In the genomic region with DNA sequence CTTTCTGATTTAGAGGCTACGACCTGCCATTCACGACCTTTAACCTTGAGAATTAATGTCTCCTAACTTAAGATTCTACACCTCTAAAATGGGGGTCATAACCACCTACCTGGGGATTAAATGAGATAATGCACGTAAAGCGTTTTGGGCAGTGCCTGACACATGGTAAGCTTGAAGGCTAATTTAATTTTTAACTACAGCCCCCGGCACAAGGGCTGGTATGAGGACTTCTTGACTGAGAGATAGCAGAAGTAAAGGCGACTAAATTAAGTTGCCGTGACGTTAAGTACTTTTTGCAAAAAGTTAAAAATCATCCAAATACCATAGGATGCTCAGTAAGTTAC, we compare ENCODE assay signal across 8 cellular contexts.
A peak's percentile ranks its signal among the peaks of the same experiment; 100 is the strongest.
DNase-seq lines count a peak whose midpoint lies in the region; TF ChIP-seq lines count a peak whose summit lies in the region.

No MANE protein-coding gene starts in this region.

- H3K36me3 Mint-ChIP-seq in nephron (ENCODE audit: low read depth) = no peaks in the 10 kb centered on the region

- peaks cover 4% of the 10 kb centered on the region for H3K27me3 Mint-ChIP-seq in nephron (ENCODE audit: low read depth)

- no peak for DNase-seq in GM10266 (ENCODE audit: extremely low spot score)
- DNase-seq in NCI-H446 (lab: John Stamatoyannopoulos, UW) = no peak
- DNase-seq in DMS79 treated with DMSO at 0.1 percent for 48 hours (lab: John Stamatoyannopoulos, UW) = no peak
- DNase-seq in LoVo (ENCODE audit: low spot score) = no peak

- peaks cover 3% of the 10 kb centered on the region; the same call in 1 of the 2 replicates for H3F3A ChIP-seq in Loucy (ENCODE audit: low read depth)

- H3K9me3 Mint-ChIP-seq in nephron = no peaks in the 10 kb centered on the region

- peak overlapping the region; percentile 79 for H3K4me3 ChIP-seq in BLaER1
- H3K4me3 ChIP-seq in Loucy (ENCODE audit: low read length, poor library complexity, severe bottlenecking) = peak overlapping the region; percentile 98
- H3K4me3 ChIP-seq in duodenal mucosa (ENCODE audit: low read depth in 1 of 2, low read length in 2 of 2) = peak overlapping the region; percentile 89 to 97

- peak overlapping the region; percentile 96 for H2AFZ ChIP-seq in Loucy (ENCODE audit: low read length)

- peaks cover 10% of the 10 kb centered on the region; the same call in 1 of the 2 replicates for H4K20me1 ChIP-seq in BLaER1
- no peaks in the 10 kb centered on the region for H4K20me1 ChIP-seq in Loucy (ENCODE audit: insufficient read depth, low read length, poor library complexity, severe bottlenecking)

- peaks cover 47% of the 10 kb centered on the region for H3K79me2 ChIP-seq in Loucy (ENCODE audit: insufficient read depth, low read length)

- peaks cover 45% of the 10 kb centered on the region for H3K4me1 Mint-ChIP-seq in nephron

- H3K9ac ChIP-seq in BLaER1 (peak overlapping the region; percentile 84), Loucy (ENCODE audit: low read depth, low read length, poor library complexity, severe bottlenecking) (peak overlapping the region; percentile 90), duodenal mucosa (ENCODE audit: low read depth in 1 of 2, low read length in 2 of 2) (peak overlapping the region; percentile 64 to 91)

- peak overlapping the region; percentile 94 to 97 (median 96) for H3K4me3 Mint-ChIP-seq in nephron

- TF ChIP-seq CTCF in Loucy (conservative IDR thresholded peaks at IDR 0.05; ENCODE audit: low read length) (no peak), nephron (IDR thresholded peaks at IDR 0.05; ENCODE audit: unreplicated experiment in 3 of 3) (no peak), GM10266 (IDR thresholded peaks at IDR 0.05; ENCODE audit: control insufficient read depth, insufficient read depth, low read depth, missing control alignments) (no peak)

- H3K36me3 ChIP-seq in BLaER1 = no peaks in the 10 kb centered on the region
- H3K36me3 ChIP-seq in Loucy (ENCODE audit: insufficient read depth, low read length) = no peaks in the 10 kb centered on the region
- H3K36me3 ChIP-seq in duodenal mucosa (ENCODE audit: control insufficient read depth in 1 of 2, insufficient read depth in 2 of 2, low read length in 2 of 2) = no peaks in the 10 kb centered on the region

- H3K9me3 ChIP-seq in BLaER1 (no peaks in the 10 kb centered on the region), Loucy (ENCODE audit: insufficient read depth, low read depth, low read length) (no peaks in the 10 kb centered on the region), duodenal mucosa (ENCODE audit: control insufficient read depth in 1 of 2, low read length in 2 of 2) (no peaks in the 10 kb centered on the region)

- H3K4me1 ChIP-seq in BLaER1 = peaks cover 46% of the 10 kb centered on the region
- peaks cover 15% of the 10 kb centered on the region for H3K4me1 ChIP-seq in Loucy (ENCODE audit: insufficient read depth, low read length, poor library complexity, severe bottlenecking)
- peaks cover 10 to 21% of the 10 kb centered on the region in 2 donors for H3K4me1 ChIP-seq in duodenal mucosa (ENCODE audit: control insufficient read depth in 1 of 2, insufficient read depth in 2 of 2, low read length in 2 of 2)

- H3K4me2 ChIP-seq in BLaER1 = peak overlapping the region; percentile 80
- H3K4me2 ChIP-seq in Loucy (ENCODE audit: low read depth, low read length, poor library complexity, severe bottlenecking) = peak overlapping the region; percentile 87

- H3K9me2 ChIP-seq in Loucy (replicated peaks; ENCODE audit: low read depth, low read length) = no peaks in the 10 kb centered on the region

- H3K27ac ChIP-seq in BLaER1 = peak overlapping the region; percentile 74
- H3K27ac ChIP-seq in duodenal mucosa (ENCODE audit: low read depth, low read length) = no peak overlapping the region

- H3K27me3 ChIP-seq in BLaER1 = no peaks in the 10 kb centered on the region
- no peaks in the 10 kb centered on the region for H3K27me3 ChIP-seq in Loucy (ENCODE audit: insufficient read depth, low read length, poor library complexity, severe bottlenecking)
- no peaks in the 10 kb centered on the region for H3K27me3 ChIP-seq in duodenal mucosa (ENCODE audit: control insufficient read depth in 1 of 2, insufficient read depth in 2 of 2, low read length in 2 of 2)

- peak overlapping the region; percentile 91 to 93 (median 92) for H3K27ac Mint-ChIP-seq in nephron
